15 cellular contexts compared by ENCODE assay signal in genomic region chr11:113567867-113568266, GRCh38.
A peak's percentile ranks its signal among the peaks of the same experiment; 100 is the strongest.
DNase-seq lines count a peak whose midpoint lies in the region; ATAC-seq, FAIRE-seq and TF ChIP-seq lines count a peak whose summit lies in the region.
"Had no signal": no experiment of that assay in that cellular context is flagged by ENCODE, and none has a peak within 500 bp of the region (broad histone marks: within the 10 kb centered on the region; RNA-seq: fewer than 3 reads in every experiment).

No MANE protein-coding gene starts in this region.

- H3K4me2 ChIP-seq in HepG2 (ENCODE audit: low read depth, low read length) (no peak overlapping the region), neuronal stem cell (ENCODE audit: insufficient read depth, low read length, poor library complexity, severe bottlenecking) (no peak overlapping the region)
- H3K4me2 ChIP-seq: BLaER1 had no signal

- H3K4me1 ChIP-seq in HepG2 (ENCODE audit: insufficient read depth, low read length), result 0 out of 2 replicates have a peak, but pooled peaks cover 7% of the 10 kb centered on the region
- H3K4me1 ChIP-seq in right lobe of liver, result no peaks in the 10 kb centered on the region
- H3K4me1 ChIP-seq in neuronal stem cell (ENCODE audit: control insufficient read depth in 2 of 2, insufficient read depth in 1 of 2, low read depth in 1 of 2, low read length in 2 of 2), result peaks cover 0 to 13% of the 10 kb centered on the region in 2 donors
- no peaks in the 10 kb centered on the region for H3K4me1 ChIP-seq in lower lobe of right lung
- H3K4me1 ChIP-seq: BLaER1 had no signal

- ATAC-seq in HepG2 (no peak), right lobe of liver (no peak), lower lobe of right lung (no peak)
- no peak for ATAC-seq in naive thymus-derived CD8-positive, alpha-beta T cell

- 0% methylated on average over 2 of the region's 7 CpGs for WGBS in HepG2 (ENCODE audit: low lambda C conversion rate)
- 66% methylated on average over 5 of the region's 7 CpGs for WGBS in right lobe of liver (ENCODE audit: insufficient coverage, low coverage, low lambda C conversion rate, missing lambda C conversion rate)
- no CpG with 5 or more reads among the region's 7 CpGs for WGBS in neuronal stem cell (ENCODE audit: extremely low coverage in 2 of 2, insufficient read length in 2 of 2, insufficient replicate concordance in 1 of 2), 2 donors

- H3K14ac ChIP-seq in neuronal stem cell (ENCODE audit: low read length), result no peak overlapping the region

- H3K27ac ChIP-seq in HepG2 (ENCODE audit: extremely low read length, insufficient read depth, low read length) (no peak overlapping the region), right lobe of liver (no peak overlapping the region), neuronal stem cell (replicated peaks; ENCODE audit: low read length) (no peak overlapping the region), lower lobe of right lung (no peak overlapping the region)
- H3K27ac ChIP-seq: BLaER1 had no signal

- peak overlapping the region; percentile 74 for H3K18ac ChIP-seq in neuronal stem cell (ENCODE audit: low read length)

- no peak overlapping the region for H4K91ac ChIP-seq in neuronal stem cell (ENCODE audit: low read depth, low read length, poor library complexity)

- H2BK12ac ChIP-seq in neuronal stem cell (ENCODE audit: low read length), result no peak overlapping the region

- CTCF ChIA-PET in HepG2 (lab: Yijun Ruan, JAX; ENCODE audit: low intra/inter-chr PET ratio, low total read pairs), result no interaction called here

- H3K27me3 ChIP-seq in HepG2 (ENCODE audit: control insufficient read depth in 1 of 2, insufficient read depth in 2 of 2, low read length in 2 of 2) (no peaks in the 10 kb centered on the region; a peak in 1 of 5 replicates), right lobe of liver (no peaks in the 10 kb centered on the region), neuronal stem cell (ENCODE audit: control insufficient read depth in 3 of 3, insufficient read depth in 3 of 3, low read depth in 1 of 3, low read length in 3 of 3) (no peaks in the 10 kb centered on the region), lower lobe of right lung (ENCODE audit: low read depth) (no peaks in the 10 kb centered on the region)
- H3K27me3 ChIP-seq: BLaER1 had no signal

- peaks cover 52% of the 10 kb centered on the region for H3K4me1 Mint-ChIP-seq in brain
- no peaks in the 10 kb centered on the region for H3K4me1 Mint-ChIP-seq in naive thymus-derived CD8-positive, alpha-beta T cell
- H3K4me1 Mint-ChIP-seq: CD14-positive monocyte; CD4-positive, alpha-beta memory T cell had no signal

- H4K20me1 ChIP-seq in HepG2 (ENCODE audit: insufficient read depth, low read length), result no peaks in the 10 kb centered on the region
- H4K20me1 ChIP-seq: BLaER1 had no signal

- peak overlapping the region in 1 of 5 experiments; percentile 50 for H3K4me3 Mint-ChIP-seq in brain
- H3K4me3 Mint-ChIP-seq in naive thymus-derived CD8-positive, alpha-beta T cell, result no peak overlapping the region
- H3K4me3 Mint-ChIP-seq: CD14-positive monocyte; CD4-positive, alpha-beta memory T cell had no signal

- in situ Hi-C loops in HepG2 (cut with HindIII; ENCODE audit: extremely low pct_ligation_motif_present, low pct_unique_long_range_greater_than_20kb), result no loop called here

- no peak overlapping the region for H2BK15ac ChIP-seq in neuronal stem cell (ENCODE audit: low read length)

- no peaks in the 10 kb centered on the region for H3K79me2 ChIP-seq in HepG2 (ENCODE audit: insufficient read depth, low read length)

- H2AFZ ChIP-seq in HepG2 (ENCODE audit: low read length) (no peak overlapping the region), neuronal stem cell (ENCODE audit: low read length) (no peak overlapping the region)

- no peak overlapping the region for H3K4me3 ChIP-seq in HepG2 (replicated peaks in 1 of 3; ENCODE audit: insufficient read depth in 1 of 3, low read depth in 2 of 3, low read length in 3 of 3)
- no peak overlapping the region for H3K4me3 ChIP-seq in right lobe of liver
- no peak overlapping the region for H3K4me3 ChIP-seq in neuronal stem cell (ENCODE audit: low read length in 2 of 2)
- H3K4me3 ChIP-seq in lower lobe of right lung, result no peak overlapping the region
- H3K4me3 ChIP-seq: BLaER1 had no signal

- TF ChIP-seq CTCF in HepG2 (CRISPR knock-in tag; IDR thresholded peaks at IDR 0.05) (no peak), right lobe of liver (IDR thresholded peaks at IDR 0.05) (no peak), brain (conservative IDR thresholded peaks at IDR 0.05) (no peak), lower lobe of right lung (IDR thresholded peaks at IDR 0.05) (no peak)

- TF ChIP-seq EP300 in HepG2 (IDR thresholded peaks at IDR 0.05; ENCODE audit: low read depth in 2 of 2, low read length in 2 of 2) (no peak), HepG2 (CRISPR knock-in tag; IDR thresholded peaks at IDR 0.05; ENCODE audit: borderline replicate concordance) (no peak)

- no peak overlapping the region for H2BK120ac ChIP-seq in neuronal stem cell (ENCODE audit: low read depth, low read length)

- no peak overlapping the region for H3K4ac ChIP-seq in neuronal stem cell (ENCODE audit: low read length)

- no peak for TF ChIP-seq POLR2A in HepG2 (IDR thresholded peaks at IDR 0.05; ENCODE audit: insufficient read depth in 1 of 2, low read depth in 2 of 2, low read length in 2 of 2)
- TF ChIP-seq POLR2A in right lobe of liver (IDR thresholded peaks at IDR 0.05), result no peak

- DNase-seq in HepG2 (ENCODE audit: low spot score) (no peak), right lobe of liver (no peak), neuronal stem cell (ENCODE audit: low spot score) (no peak), lower lobe of right lung (no peak), retina (no peak)
- no peak for DNase-seq in naive thymus-derived CD8-positive, alpha-beta T cell
- DNase-seq: 8988T; Calu3; CD4-positive, alpha-beta memory T cell; GF-D8; GOT3; H9 had no signal

- H3K9me3 ChIP-seq in HepG2 (ENCODE audit: low read length) (no peaks in the 10 kb centered on the region), right lobe of liver (no peaks in the 10 kb centered on the region), neuronal stem cell (replicated peaks in 1 of 2; ENCODE audit: control insufficient read depth in 2 of 2, insufficient read depth in 1 of 2, low read depth in 1 of 2, low read length in 2 of 2) (no peaks in the 10 kb centered on the region), lower lobe of right lung (no peaks in the 10 kb centered on the region)
- H3K9me3 ChIP-seq: BLaER1 had no signal

- FAIRE-seq in HepG2 (lab: Jason Lieb, UNC), result no peak

- peaks cover 12% of the 10 kb centered on the region for H3K27me3 Mint-ChIP-seq in brain
- H3K27me3 Mint-ChIP-seq in naive thymus-derived CD8-positive, alpha-beta T cell, result peaks cover 8 to 38% (median 20%) of the 10 kb centered on the region in 5 donors

- intact Hi-C loops in HepG2 (cut with micrococcal nuclease; ENCODE audit: unreplicated experiment), result no loop called here
- intact Hi-C loops in right lobe of liver (cut with DNase I), result no loop called here
- intact Hi-C loops in lower lobe of right lung (cut with DNase I), result no loop called here

- H3K79me1 ChIP-seq in neuronal stem cell (ENCODE audit: low read depth, low read length), result no peaks in the 10 kb centered on the region

- H4K8ac ChIP-seq in neuronal stem cell (ENCODE audit: low read depth, low read length), result no peak overlapping the region

- BruUV-seq in HepG2 (replicated peaks; lab: Mats Ljungman, UMichigan), result no TSS peak

- TF ChIP-seq RAD21 in HepG2 (CRISPR knock-in tag; IDR thresholded peaks at IDR 0.05), result no peak

- no peaks in the 10 kb centered on the region for H3K36me3 ChIP-seq in HepG2 (replicated peaks in 1 of 2; ENCODE audit: control insufficient read depth in 1 of 2, insufficient read depth in 2 of 2, low read length in 2 of 2)
- H3K36me3 ChIP-seq in right lobe of liver, result no peaks in the 10 kb centered on the region
- no peaks in the 10 kb centered on the region for H3K36me3 ChIP-seq in neuronal stem cell (replicated peaks in 1 of 2; ENCODE audit: control insufficient read depth in 2 of 2, insufficient read depth in 2 of 2, low read length in 2 of 2)
- no peaks in the 10 kb centered on the region for H3K36me3 ChIP-seq in lower lobe of right lung
- H3K36me3 ChIP-seq: BLaER1 had no signal

- POLR2A ChIA-PET in HepG2 (lab: Yijun Ruan, JAX), result no interaction called here
- POLR2A ChIA-PET in naive thymus-derived CD8-positive, alpha-beta T cell (lab: Charles Lee), result no interaction called here

- H3K9me3 Mint-ChIP-seq in brain, result no peaks in the 10 kb centered on the region
- no peaks in the 10 kb centered on the region for H3K9me3 Mint-ChIP-seq in naive thymus-derived CD8-positive, alpha-beta T cell
- H3K9me3 Mint-ChIP-seq: CD14-positive monocyte; CD4-positive, alpha-beta memory T cell; H9 had no signal

- H3K23ac ChIP-seq in neuronal stem cell (ENCODE audit: low read depth, low read length, poor library complexity), result no peak overlapping the region

- peak overlapping the region; percentile 46 to 85 (median 48) for H3K27ac Mint-ChIP-seq in brain
- H3K27ac Mint-ChIP-seq in naive thymus-derived CD8-positive, alpha-beta T cell, result no peak overlapping the region
- H3K27ac Mint-ChIP-seq: CD14-positive monocyte; CD4-positive, alpha-beta memory T cell; H9 had no signal

- H2AK5ac ChIP-seq in neuronal stem cell (ENCODE audit: low read depth, low read length), result peak overlapping the region; percentile 44

- H3K9ac ChIP-seq in HepG2 (ENCODE audit: insufficient read depth, low read depth, low read length) (no peak overlapping the region), neuronal stem cell (ENCODE audit: low read depth, low read length, poor library complexity) (no peak overlapping the region)
- H3K9ac ChIP-seq: BLaER1 had no signal

- no peak overlapping the region for H2BK5ac ChIP-seq in neuronal stem cell (ENCODE audit: low read length)

- no peaks in the 10 kb centered on the region for H3K36me3 Mint-ChIP-seq in brain
- no peaks in the 10 kb centered on the region for H3K36me3 Mint-ChIP-seq in naive thymus-derived CD8-positive, alpha-beta T cell
- H3K36me3 Mint-ChIP-seq: CD14-positive monocyte; CD4-positive, alpha-beta memory T cell had no signal

TF ChIP-seq in HepG2, 621 proteins besides CTCF, POLR2A, EP300 and RAD21:
- no peak for TF ChIP-seq ZNF34 (CRISPR knock-in tag; IDR thresholded peaks at IDR 0.05; ENCODE audit: borderline replicate concordance)
- no peak for TF ChIP-seq ZC3H13 (CRISPR knock-in tag; IDR thresholded peaks at IDR 0.05)
- TF ChIP-seq GZF1 (CRISPR knock-in tag; IDR thresholded peaks at IDR 0.05), result peak; percentile 86; the same call in 1 of the 2 replicates
- TF ChIP-seq ZNF225 (CRISPR knock-in tag; IDR thresholded peaks at IDR 0.05), result no peak
- no peak for TF ChIP-seq FOXJ3 (CRISPR knock-in tag; IDR thresholded peaks at IDR 0.05; ENCODE audit: borderline replicate concordance)

Comparison
In these comparisons a context has a peak if more than half of its experiments do, and no peak if none do; other contexts are left out.
1. H3K27ac Mint-ChIP-seq: peak in brain (5 of 5); none in naive thymus-derived CD8-positive, alpha-beta T cell (0 of 10).